11 cellular contexts compared by ENCODE assay signal in genomic region chr13:51818771-51819511, GRCh38. TPM values are rescaled to one million over a fixed set of nuclear protein-coding genes. Genes with fewer than 3 reads are reported as not detected.
DNase-seq lines count a peak whose midpoint lies in the region; FAIRE-seq and TF ChIP-seq lines count a peak whose summit lies in the region.
"Had no signal": no experiment of that assay in that cellular context is flagged by ENCODE, and none has a peak within 500 bp of the region (broad histone marks: within the 10 kb centered on the region; RNA-seq: fewer than 3 reads in every experiment).

No MANE protein-coding gene starts in this region.

- no peak overlapping the region for H3K4me3 ChIP-seq in cardiac fibroblast (replicated peaks in 1 of 2; ENCODE audit: low read depth in 2 of 2, low read length in 2 of 2)
- H3K4me3 ChIP-seq: colonic mucosa had no signal

- no peak for TF ChIP-seq CTCF in cardiac fibroblast (IDR thresholded peaks at IDR 0.05; ENCODE audit: low read depth, low read length)

- FAIRE-seq in GM12891 (lab: Jason Lieb, UNC): peak; percentile 61

- TF ChIP-seq POLR2A in GM12891 (IDR thresholded peaks at IDR 0.05; ENCODE audit: low read depth, low read length): no peak

- DNase-seq in GM12891 (ENCODE audit: insufficient read length, low spot score) (no peak), HT1080 (ENCODE audit: low read depth) (peak; percentile 19), cardiac fibroblast (ENCODE audit: low read depth in 2 of 2) (peak; percentile 21 to 71), NCI-H187 (lab: John Stamatoyannopoulos, UW) (no peak), kidney tubule cell (ENCODE audit: low spot score) (no peak), NK-92 (lab: John Stamatoyannopoulos, UW; ENCODE audit: unreplicated experiment) (no peak), foreskin melanocyte (no peak)
- peak in 2 of 3 donors; percentile 47 to 66 for DNase-seq in stimulated activated CD4-positive, alpha-beta T cell treated with anti-CD3 and anti-CD28 coated beads, Interleukin-12 subunit alpha, Interleukin-12 subunit beta, amount 100 ng/mL, for 48 hours (ENCODE audit: low read depth in 2 of 3, low spot score in 1 of 3)
- DNase-seq: colonic mucosa, SHP77 treated with DMSO at 0.1 percent for 48 hours had no signal

TF ChIP-seq in GM12891, 5 proteins besides CTCF, POLR2A, EP300 and RAD21:
- TF ChIP-seq TAF1 (IDR thresholded peaks at IDR 0.05; ENCODE audit: low read depth, low read length): no peak
- peak; percentile 52 for TF ChIP-seq SPI1 (IDR thresholded peaks at IDR 0.05; ENCODE audit: low read depth, low read length)

RNA-seq across cellular contexts. Expression of gene DHRS12, which starts 15.0 kb away (rescaled TPM):
- polyA plus RNA-seq in GM12891 (2012; ENCODE audit: low read depth, missing spikeins): 9.3 TPM
- 0.94 and 5.9 TPM in 2 replicates for total RNA-seq in HT1080 (2014; rRNA removed; shearing (Covaris generic))
- polyA plus RNA-seq in HT1080 (2015; cell fraction: cytosol; rRNA removed): 2.3 and 2.4 TPM in 2 replicates
- 2.2 and 6.2 TPM in 2 replicates for polyA plus RNA-seq in HT1080 (2015; cell fraction: nucleus; rRNA removed)

RNA-seq across cellular contexts. Expression of gene TMEM272, which starts 26.0 kb away (rescaled TPM):
- polyA plus RNA-seq in GM12891 (2012; ENCODE audit: low read depth, missing spikeins): not detected
- not detected in 2 replicates for total RNA-seq in HT1080 (2014; rRNA removed; shearing (Covaris generic))
- not detected in 2 replicates for polyA plus RNA-seq in HT1080 (2015; cell fraction: cytosol; rRNA removed)
- not detected in 2 replicates for polyA plus RNA-seq in HT1080 (2015; cell fraction: nucleus; rRNA removed)
- total RNA-seq: HT-29 had no signal

RNA-seq across cellular contexts. Expression of gene CCDC70, which starts 42.8 kb away (rescaled TPM):
- polyA plus RNA-seq in GM12891 (2012; ENCODE audit: low read depth, missing spikeins): not detected
- not detected in 2 replicates for total RNA-seq in HT1080 (2014; rRNA removed; shearing (Covaris generic))
- polyA plus RNA-seq in HT1080 (2015; cell fraction: cytosol; rRNA removed): not detected in 2 replicates
- polyA plus RNA-seq in HT1080 (2015; cell fraction: nucleus; rRNA removed): not detected in 2 replicates
- total RNA-seq: colonic mucosa, HT-29 had no signal

Comparison
In these comparisons a context has a peak if more than half of its experiments do, and no peak if none do; other contexts are left out.
1. DNase-seq: peak in HT1080 (single experiment), cardiac fibroblast (2 of 2) and stimulated activated CD4-positive, alpha-beta T cell treated with anti-CD3 and anti-CD28 coated beads, Interleukin-12 subunit alpha, Interleukin-12 subunit beta, amount 100 ng/mL, for 48 hours (2 of 3); none in GM12891 (single experiment), NCI-H187 (0 of 2), kidney tubule cell (single experiment), NK-92 (single experiment) and foreskin melanocyte (single experiment).